Comparison of ENCODE assay signal across 33 cellular contexts in genomic region chr1:180458807-180459206, GRCh38.
"Had no signal": no experiment of that assay in that cellular context is flagged by ENCODE, and none has a peak within 500 bp of the region (broad histone marks: within the 10 kb centered on the region; RNA-seq: fewer than 3 reads in every experiment).

No MANE protein-coding gene starts in this region.

- H3K27ac Mint-ChIP-seq: activated CD4-positive, alpha-beta T cell treated with anti-CD3 and anti-CD28 coated beads, Interleukin-2, amount 10 ng/mL, durations not matched to agents 24 days and 14 days; activated CD8-positive, alpha-beta T cell treated with anti-CD3 and anti-CD28 coated beads for 36 hours; activated naive CD8-positive, alpha-beta T cell treated with anti-CD3 and anti-CD28 coated beads for 36 hours; activated T-cell treated with anti-CD3 and anti-CD28 coated beads, Interleukin-2, amount 50 U/mL, for 72 hours; activated T-helper 17 cell treated with anti-CD3 and anti-CD28 coated beads, Interleukin-2, amount 50 U/mL, for 72 hours had no signal

- H3K27me3 ChIP-seq: brain microvascular endothelial cell, MG63 had no signal

- H3K27ac ChIP-seq: brain microvascular endothelial cell had no signal

- H3K4me3 ChIP-seq: MG63 had no signal

- H3K36me3 ChIP-seq: brain microvascular endothelial cell had no signal

- H3K27me3 Mint-ChIP-seq: activated CD4-positive, alpha-beta T cell treated with anti-CD3 and anti-CD28 coated beads, Interleukin-2, amount 10 ng/mL, durations not matched to agents 24 days and 14 days; activated CD8-positive, alpha-beta T cell treated with anti-CD3 and anti-CD28 coated beads for 36 hours; activated naive CD8-positive, alpha-beta T cell treated with anti-CD3 and anti-CD28 coated beads for 36 hours; activated T-helper 17 cell treated with anti-CD3 and anti-CD28 coated beads, Interleukin-2, amount 50 U/mL, for 72 hours had no signal

- DNase-seq: activated CD4-positive, alpha-beta T cell treated with anti-CD3 and anti-CD28 coated beads, Interleukin-2, amount 10 ng/mL, durations not matched to agents 24 days and 14 days; activated CD4-positive, alpha-beta T cell treated with anti-CD3 and anti-CD28 coated beads, Interleukin-2, amount 50 U/mL, for 4 hours; activated CD8-positive, alpha-beta T cell treated with anti-CD3 and anti-CD28 coated beads for 36 hours; activated effector memory CD4-positive, alpha-beta T cell treated with anti-CD3 and anti-CD28 coated beads, Interleukin-2, amount 50 U/mL, for 16 hours; activated naive CD4-positive, alpha-beta T cell; activated naive CD4-positive, alpha-beta T cell treated with anti-CD3 and anti-CD28 coated beads, Interleukin-2, amount 50 U/mL, for 16 hours; activated naive CD8-positive, alpha-beta T cell treated with anti-CD3 and anti-CD28 coated beads for 36 hours; activated T-cell treated with anti-CD3 and anti-CD28 coated beads, Interleukin-2, amount 50 U/mL, for 1 hour; activated T-cell treated with anti-CD3 and anti-CD28 coated beads, Interleukin-2, amount 50 U/mL, for 72 hours; amniotic stem cell; aorta; brain microvascular endothelial cell; central memory CD4-positive, alpha-beta T cell; Karpas-422; KBM-7; MG63; NCI-H1048; NCI-H1105 treated with DMSO at 0.1 percent for 48 hours; NCI-H1436; NCI-H1694; NCI-H1930; NCI-H2081 treated with DMSO at 0.1 percent for 48 hours; NCI-H226; NCI-H524 treated with DMSO at 0.1 percent for 48 hours; NCI-H748 treated with DMSO at 0.1 percent for 48 hours; NK-92 treated with Interleukin-12 subunit alpha and Interleukin-12 subunit beta, amount 100 ng/mL, for 24 hours; PC-3; Right ventricle myocardium superior; SW 1271; T-helper 1 cell; T-helper 2 cell; T-helper 9 cell had no signal

- H3K4me3 Mint-ChIP-seq: activated CD4-positive, alpha-beta T cell treated with anti-CD3 and anti-CD28 coated beads, Interleukin-2, amount 10 ng/mL, durations not matched to agents 24 days and 14 days; activated CD8-positive, alpha-beta T cell treated with anti-CD3 and anti-CD28 coated beads for 36 hours; activated naive CD8-positive, alpha-beta T cell treated with anti-CD3 and anti-CD28 coated beads for 36 hours; activated T-cell treated with anti-CD3 and anti-CD28 coated beads, Interleukin-2, amount 50 U/mL, for 72 hours; activated T-helper 17 cell treated with anti-CD3 and anti-CD28 coated beads, Interleukin-2, amount 50 U/mL, for 72 hours had no signal
